In genomic region chrX:155881158-155881993, GRCh38 we compare ENCODE assay signal across 8 cellular contexts. TPM values are rescaled to one million over a fixed set of nuclear protein-coding genes. Genes with fewer than 3 reads are reported as not detected.
DNase-seq lines count a peak whose midpoint lies in the region; ATAC-seq and TF ChIP-seq lines count a peak whose summit lies in the region.

TSS of gene VAMP7 (plus strand) at chrX:155881345. CDS start at chrX:155889467, 8,122 bp downstream.

- H3K4me1 ChIP-seq in OCI-LY7 (ENCODE audit: insufficient read depth, low read length, poor library complexity, severe bottlenecking), result peaks cover 21% of the 10 kb centered on the region

- intact Hi-C loops in OCI-LY7 (cut with micrococcal nuclease; ENCODE audit: unreplicated experiment), result no loop called here

- H3K9me3 ChIP-seq in OCI-LY7 (ENCODE audit: low read length), result no peaks in the 10 kb centered on the region

- no TSS peak for BruUV-seq in OCI-LY7 (replicated peaks; lab: Mats Ljungman, UMichigan)

- peak; percentile 96 for ATAC-seq in GM21526 (IDR thresholded peaks at IDR 0.05; ENCODE audit: low FRiP score, unreplicated experiment)

- TF ChIP-seq CTCF in OCI-LY7 (conservative IDR thresholded peaks at IDR 0.05; ENCODE audit: low read length) (no peak), epithelial cell of esophagus (IDR thresholded peaks at IDR 0.05; ENCODE audit: insufficient read depth, low read depth, low read length, missing control alignments) (no peak)

- H4K20me1 ChIP-seq in OCI-LY7 (ENCODE audit: insufficient read depth, low read length), result no peaks in the 10 kb centered on the region

- H3K9me2 ChIP-seq in OCI-LY7 (ENCODE audit: insufficient read depth, low read length), result no peaks in the 10 kb centered on the region

- peak within 1 kb of the TSS; percentile 12 for H3K27ac ChIP-seq in OCI-LY7 (ENCODE audit: low read depth, low read length, poor library complexity, severe bottlenecking)

- H2AFZ ChIP-seq in OCI-LY7 (ENCODE audit: low read length), result peak within 1 kb of the TSS; percentile 50

- peak within 1 kb of the TSS; percentile 64 for H3K4me2 ChIP-seq in OCI-LY7 (ENCODE audit: low read length)

- POLR2A ChIA-PET in OCI-LY7 (lab: Charles Lee), result no interaction called here

- CTCF ChIA-PET in OCI-LY7 (lab: Charles Lee; ENCODE audit: unreplicated experiment), result no interaction called here

- H3K4me3 ChIP-seq in OCI-LY7 (ENCODE audit: low read depth, low read length, poor library complexity, severe bottlenecking) (peak within 1 kb of the TSS; percentile 76), epithelial cell of esophagus (ENCODE audit: low read length) (peak within 1 kb of the TSS; percentile 65)

- H3K79me2 ChIP-seq in OCI-LY7 (ENCODE audit: insufficient read depth, low read depth, low read length), result peaks cover 13% of the 10 kb centered on the region; the same call in 1 of the 2 replicates

- H3K36me3 ChIP-seq in OCI-LY7 (ENCODE audit: insufficient read depth, low read length), result no peaks in the 10 kb centered on the region

- DNase-seq in DMS 273 treated with DMSO at 0.1 percent for 48 hours (lab: John Stamatoyannopoulos, UW) (peak; percentile 78), HuH-7 (ENCODE audit: low spot score) (peak; percentile 73), OCI-LY7 (ENCODE audit: low spot score) (peak; percentile 88), activated T-cell treated with anti-CD3 and anti-CD28 coated beads for 1 hour (ENCODE audit: low read depth) (peak; percentile 59), epithelial cell of esophagus (ENCODE audit: low read depth) (peak; percentile 90), mucosa of gallbladder (ENCODE audit: low spot score) (peak; percentile 86)
- DNase-seq in stimulated activated CD8-positive, alpha-beta memory T cell treated with anti-CD3 and anti-CD28 coated beads, Interleukin-4, amount 100 ng/mL, for 24 hours (ENCODE audit: low read depth), result peak; percentile 59

RNA-seq across cellular contexts. Expression of gene VAMP7, which starts in this region (rescaled TPM):
- 15.5 and 19.2 TPM in 2 replicates for total RNA-seq in OCI-LY7 (2014; rRNA removed; shearing (Covaris generic))
- total RNA-seq in OCI-LY7 (2022) (32.0 and 37.0 TPM in 2 replicates), mucosa of gallbladder (23.7 TPM)

Comparison
In these comparisons a context has a peak if more than half of its experiments do, and no peak if none do; other contexts are left out.
1. Peak in every context shown above with its lines: DNase-seq, ATAC-seq, H3K4me3 ChIP-seq and H3K27ac ChIP-seq.